Comparison of ENCODE assay signal across 29 cellular contexts in genomic region chr2:43201016-43201415, GRCh38. TPM values are rescaled to one million over a fixed set of nuclear protein-coding genes. Genes with fewer than 3 reads are reported as not detected.
DNase-seq lines count a peak whose midpoint lies in the region; ATAC-seq and TF ChIP-seq lines count a peak whose summit lies in the region.
"Had no signal": no experiment of that assay in that cellular context is flagged by ENCODE, and none has a peak within 500 bp of the region (broad histone marks: within the 10 kb centered on the region; RNA-seq: fewer than 3 reads in every experiment).

No MANE protein-coding gene starts in this region.

- H2BK5ac ChIP-seq in trophoblast cell (ENCODE audit: low read depth, low read length, poor library complexity), result peak overlapping the region; percentile 41

- no peaks in the 10 kb centered on the region for H3K36me3 Mint-ChIP-seq in activated CD8-positive, alpha-beta memory T cell treated with anti-CD3 and anti-CD28 coated beads, Interleukin-2, amount 10 ng/mL, durations not matched to agents 7 days and 5 days
- H3K36me3 Mint-ChIP-seq: mesothelial cell of epicardium had no signal

- H3K4me1 Mint-ChIP-seq in activated CD8-positive, alpha-beta memory T cell treated with anti-CD3 and anti-CD28 coated beads, Interleukin-2, amount 10 ng/mL, durations not matched to agents 7 days and 5 days, result peaks cover 26% of the 10 kb centered on the region

- H3K27me3 ChIP-seq in RWPE2 (ENCODE audit: insufficient read depth, poor library complexity, severe bottlenecking), result no peaks in the 10 kb centered on the region
- no peaks in the 10 kb centered on the region for H3K27me3 ChIP-seq in hepatocyte
- no peaks in the 10 kb centered on the region for H3K27me3 ChIP-seq in trophoblast cell (ENCODE audit: insufficient read depth, low read length)
- H3K27me3 ChIP-seq: heart right ventricle, MG63, vagina had no signal

- CTCF ChIA-PET in activated CD8-positive, alpha-beta memory T cell treated with anti-CD3 and anti-CD28 coated beads, Interleukin-2, amount 10 ng/mL, durations not matched to agents 7 days and 5 days (lab: Charles Lee), result interaction anchor here (1.1 to 2.1 kb wide), 4 partner anchors 9 to 74 kb away, joined by 3 to 5 read pairs (median 3); no protein-coding TSS in a partner anchor

- H3K27ac ChIP-seq in RWPE2 (ENCODE audit: poor library complexity, severe bottlenecking) (peak overlapping the region; percentile 82), hepatocyte (peak overlapping the region; percentile 93), trophoblast cell (ENCODE audit: low read depth, low read length) (no peak overlapping the region)
- H3K27ac ChIP-seq: heart right ventricle, parathyroid adenoma, SK-N-MC, vagina had no signal

- peak overlapping the region; percentile 47 for H4K8ac ChIP-seq in trophoblast cell (ENCODE audit: low read depth, low read length)

- H3K18ac ChIP-seq in trophoblast cell (ENCODE audit: low read length), result peak overlapping the region; percentile 71

- H3K9me3 ChIP-seq in RWPE2 (ENCODE audit: severe bottlenecking), result no peaks in the 10 kb centered on the region
- H3K9me3 ChIP-seq in hepatocyte (ENCODE audit: low read depth), result no peaks in the 10 kb centered on the region
- no peaks in the 10 kb centered on the region for H3K9me3 ChIP-seq in trophoblast cell (ENCODE audit: insufficient read depth, low read depth, low read length)
- H3K9me3 ChIP-seq: heart right ventricle, MG63, vagina had no signal

- H2AFZ ChIP-seq in hepatocyte, result no peak overlapping the region
- no peak overlapping the region for H2AFZ ChIP-seq in trophoblast cell (ENCODE audit: insufficient read depth, low read length, poor library complexity)
- H2AFZ ChIP-seq: parathyroid adenoma had no signal

- TF ChIP-seq CTCF in RWPE2 (IDR thresholded peaks at IDR 0.05; ENCODE audit: poor library complexity, severe bottlenecking), result no peak
- TF ChIP-seq CTCF in hepatocyte (IDR thresholded peaks at IDR 0.05; ENCODE audit: poor library complexity), result no peak

- WGBS in hepatocyte (ENCODE audit: low lambda C conversion rate, missing lambda C conversion rate), result 97% methylated on average over 7 of the region's 7 CpGs
- WGBS in trophoblast cell (ENCODE audit: extremely low coverage, insufficient coverage, insufficient read length), result no CpG with 5 or more reads among the region's 7 CpGs

- H3K36me3 ChIP-seq in RWPE2 (ENCODE audit: low read depth), result no peaks in the 10 kb centered on the region
- H3K36me3 ChIP-seq in hepatocyte (replicated peaks; ENCODE audit: insufficient read depth, low read depth), result no peaks in the 10 kb centered on the region
- H3K36me3 ChIP-seq in trophoblast cell (ENCODE audit: control insufficient read depth in 1 of 2, insufficient read depth in 2 of 2, low read length in 2 of 2), result no peaks in the 10 kb centered on the region
- H3K36me3 ChIP-seq: heart right ventricle, MG63, vagina had no signal

- H2BK120ac ChIP-seq in trophoblast cell (ENCODE audit: insufficient read depth, low read length, poor library complexity), result peak overlapping the region; percentile 40

- DNase-seq in activated CD8-positive, alpha-beta memory T cell treated with anti-CD3 and anti-CD28 coated beads, Interleukin-2, amount 10 ng/mL, durations not matched to agents 7 days and 5 days, result no peak
- DNase-seq in activated CD8-positive, alpha-beta memory T cell treated with anti-CD3 and anti-CD28 coated beads for 24 hours, result no peak
- DNase-seq in RWPE2 (ENCODE audit: low spot score) (no peak), hepatocyte (ENCODE audit: low spot score) (no peak), trophoblast cell (no peak), GF-D8 (lab: John Stamatoyannopoulos, UW) (no peak)
- DNase-seq: activated B cell treated with CpG ODN at 0.5 μM for 24 hours; activated CD8-positive, alpha-beta memory T cell treated with anti-CD3 and anti-CD28 coated beads, Interleukin-2, amount 50 U/mL, for 4 hours; activated naive CD4-positive, alpha-beta T cell treated with Interleukin-2 at 50 U/mL for 16 hours; CD4-positive, alpha-beta T cell; dermis blood vessel endothelial cell; foreskin melanocyte; heart right ventricle; MG63; naive B cell; NCI-H1105 treated with DMSO at 0.1 percent for 48 hours; NCI-H1930; NCI-H510A treated with DMSO at 0.1 percent for 48 hours; stimulated activated CD4-positive, alpha-beta T cell treated with anti-CD3 and anti-CD28 coated beads, Interleukin-1b, Interleukin-23, amount 100 ng/mL, for 48 hours; stimulated activated naive CD8-positive, alpha-beta T cell treated with anti-CD3 and anti-CD28 coated beads, Interleukin-15, amount 100 ng/mL, for 72 hours; T-helper 1 cell had no signal

- H3K23ac ChIP-seq in trophoblast cell (ENCODE audit: low read length), result no peak overlapping the region

- peak overlapping the region; percentile 78 for H4K91ac ChIP-seq in trophoblast cell (ENCODE audit: low read depth, low read length)

- peak overlapping the region; percentile 60 for H3K27ac Mint-ChIP-seq in activated CD8-positive, alpha-beta memory T cell treated with anti-CD3 and anti-CD28 coated beads, Interleukin-2, amount 10 ng/mL, durations not matched to agents 7 days and 5 days
- H3K27ac Mint-ChIP-seq: activated B cell treated with CpG ODN at 0.5 μM for 24 hours, mesothelial cell of epicardium had no signal

- H3K4ac ChIP-seq in trophoblast cell (ENCODE audit: low read depth, low read length), result no peak overlapping the region

- H3K9me3 Mint-ChIP-seq in activated CD8-positive, alpha-beta memory T cell treated with anti-CD3 and anti-CD28 coated beads, Interleukin-2, amount 10 ng/mL, durations not matched to agents 7 days and 5 days (ENCODE audit: low read depth), result no peaks in the 10 kb centered on the region
- H3K9me3 Mint-ChIP-seq: activated B cell treated with CpG ODN at 0.5 μM for 24 hours; CD4-positive, alpha-beta T cell; central memory CD8-positive, alpha-beta T cell; mesothelial cell of epicardium had no signal

- no peaks in the 10 kb centered on the region for H4K20me1 ChIP-seq in hepatocyte (ENCODE audit: insufficient read depth, poor library complexity, severe bottlenecking)

- H3K9ac ChIP-seq in trophoblast cell (ENCODE audit: low read length), result no peak overlapping the region
- H3K9ac ChIP-seq: parathyroid adenoma had no signal

- H2AK5ac ChIP-seq in trophoblast cell (ENCODE audit: low read length), result peak overlapping the region; percentile 94

- H3K27me3 Mint-ChIP-seq in activated CD8-positive, alpha-beta memory T cell treated with anti-CD3 and anti-CD28 coated beads, Interleukin-2, amount 10 ng/mL, durations not matched to agents 7 days and 5 days, result no peaks in the 10 kb centered on the region
- H3K27me3 Mint-ChIP-seq: activated B cell treated with CpG ODN at 0.5 μM for 24 hours; CD4-positive, alpha-beta T cell; central memory CD8-positive, alpha-beta T cell; naive B cell; stimulated activated naive CD8-positive, alpha-beta T cell treated with anti-CD3 and anti-CD28 coated beads, Interleukin-15, amount 100 ng/mL, for 72 hours had no signal

- H3K79me1 ChIP-seq in trophoblast cell (ENCODE audit: low read length), result peaks cover 16% of the 10 kb centered on the region

- no peak for ATAC-seq in activated CD8-positive, alpha-beta memory T cell treated with anti-CD3 and anti-CD28 coated beads, Interleukin-2, amount 10 ng/mL, durations not matched to agents 7 days and 5 days
- ATAC-seq in RWPE2 (ENCODE audit: low read depth) (no peak), GM21576 (IDR thresholded peaks at IDR 0.05; ENCODE audit: unreplicated experiment) (no peak), GM21528 (IDR thresholded peaks at IDR 0.05; ENCODE audit: low FRiP score, unreplicated experiment) (no peak)
- ATAC-seq: heart right ventricle; stimulated activated naive CD8-positive, alpha-beta T cell treated with anti-CD3 and anti-CD28 coated beads, Interleukin-15, amount 100 ng/mL, for 72 hours had no signal

- no peak overlapping the region for H3K4me3 Mint-ChIP-seq in activated CD8-positive, alpha-beta memory T cell treated with anti-CD3 and anti-CD28 coated beads, Interleukin-2, amount 10 ng/mL, durations not matched to agents 7 days and 5 days
- H3K4me3 Mint-ChIP-seq: activated B cell treated with CpG ODN at 0.5 μM for 24 hours; CD4-positive, alpha-beta T cell; central memory CD8-positive, alpha-beta T cell; mesothelial cell of epicardium; naive B cell; stimulated activated naive CD8-positive, alpha-beta T cell treated with anti-CD3 and anti-CD28 coated beads, Interleukin-15, amount 100 ng/mL, for 72 hours had no signal

- peak overlapping the region; percentile 37 for H2BK12ac ChIP-seq in trophoblast cell (ENCODE audit: low read length)

- H3K4me3 ChIP-seq in RWPE2 (ENCODE audit: severe bottlenecking) (no peak overlapping the region), hepatocyte (no peak overlapping the region), trophoblast cell (ENCODE audit: low read depth, low read length) (no peak overlapping the region)
- H3K4me3 ChIP-seq: heart right ventricle, MG63, SK-N-MC, smooth muscle cell, vagina had no signal

- no peaks in the 10 kb centered on the region for H3K9me2 ChIP-seq in hepatocyte (replicated peaks; ENCODE audit: insufficient read depth)

- no peak overlapping the region for H4K12ac ChIP-seq in trophoblast cell (ENCODE audit: low read depth, low read length)

- peaks cover 13% of the 10 kb centered on the region for H3K4me1 ChIP-seq in RWPE2 (ENCODE audit: insufficient read depth, poor library complexity, severe bottlenecking)
- H3K4me1 ChIP-seq in hepatocyte (ENCODE audit: insufficient read depth), result peaks cover 17% of the 10 kb centered on the region
- peaks cover 10 to 13% of the 10 kb centered on the region in 2 experiments for H3K4me1 ChIP-seq in trophoblast cell (ENCODE audit: control insufficient read depth in 1 of 2, insufficient read depth in 2 of 2, low read length in 2 of 2)
- H3K4me1 ChIP-seq: parathyroid adenoma, vagina had no signal

- H3K79me2 ChIP-seq in hepatocyte (no peaks in the 10 kb centered on the region), trophoblast cell (ENCODE audit: control insufficient read depth, insufficient read depth, low read length, poor library complexity) (no peaks in the 10 kb centered on the region)
- H3K79me2 ChIP-seq: parathyroid adenoma had no signal

- H3K14ac ChIP-seq in trophoblast cell (ENCODE audit: low read length), result peak overlapping the region; percentile 66

- H3K4me2 ChIP-seq in hepatocyte (no peak overlapping the region), trophoblast cell (ENCODE audit: low read length) (no peak overlapping the region)
- H3K4me2 ChIP-seq: smooth muscle cell had no signal

RNA-seq across cellular contexts. Expression of gene ZFP36L2, which starts 25.4 kb away (rescaled TPM):
- 100 to 1,000 TPM; 118 to 158 TPM for total RNA-seq in activated CD8-positive, alpha-beta memory T cell treated with anti-CD3 and anti-CD28 coated beads, Interleukin-2, amount 10 ng/mL, durations not matched to agents 7 days and 5 days
- total RNA-seq in hepatocyte, result 77.6 and 85.1 TPM in 2 replicates
- 266 and 285 TPM in 2 replicates for polyA plus RNA-seq in hepatocyte
- polyA plus RNA-seq in trophoblast cell (2013), result 62.0 and 65.7 TPM in 2 replicates
